In the genomic region with DNA sequence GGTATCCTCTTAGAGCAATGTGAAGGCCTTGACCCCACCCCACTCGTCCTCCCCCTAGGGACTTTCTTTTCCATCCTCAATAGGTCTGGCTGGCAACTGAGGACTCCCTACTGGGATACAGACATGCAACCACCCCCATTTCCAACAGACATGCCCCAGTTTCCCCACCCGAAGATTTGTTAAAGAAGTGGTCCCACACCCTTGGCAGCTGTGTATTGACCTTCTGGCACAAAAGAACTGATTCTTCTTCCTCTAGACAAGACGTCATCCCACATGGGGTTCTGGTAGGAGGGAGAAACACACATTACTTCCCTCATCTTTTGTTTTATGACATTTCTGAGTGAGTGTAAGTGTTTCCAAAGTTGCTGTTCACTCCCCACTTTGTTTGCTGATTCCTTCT, we compare ENCODE assay signal across 17 cellular contexts. TPM values are rescaled to one million over a fixed set of nuclear protein-coding genes. Genes with fewer than 3 reads are reported as not detected.
DNase-seq lines count a peak whose midpoint lies in the region; ATAC-seq and TF ChIP-seq lines count a peak whose summit lies in the region.
"Had no signal": no experiment of that assay in that cellular context is flagged by ENCODE, and none has a peak within 500 bp of the region (broad histone marks: within the 10 kb centered on the region; RNA-seq: fewer than 3 reads in every experiment).

No MANE protein-coding gene starts in this region.

- peak in 3 of 4 donors; percentile 31 to 43 (median 43) for ATAC-seq in heart left ventricle
- no peak for ATAC-seq in HG02870 (IDR thresholded peaks at IDR 0.05; ENCODE audit: unreplicated experiment)
- ATAC-seq in GM18858 (IDR thresholded peaks at IDR 0.05; ENCODE audit: unreplicated experiment) = no peak
- ATAC-seq: GM23338, HepG2 had no signal

- H3K9ac ChIP-seq in fibroblast of lung (ENCODE audit: insufficient read depth, low read length) = no peak overlapping the region
- H3K9ac ChIP-seq: BLaER1 treated with 17β-estradiol and CSF1 and Interleukin-3, amounts not matched to agents 10 nM and 100 nM had no signal

- DNase-seq in heart left ventricle (peak in 1 of 5 donors; percentile 51), right atrium auricular region (ENCODE audit: low spot score) (no peak), fibroblast of lung (ENCODE audit: low read depth in 2 of 2) (no peak), osteoblast (ENCODE audit: insufficient read length, low spot score, missing footprints) (no peak), stomach (no peak)
- DNase-seq: 8988T; ACHN; CD4-positive, CD25-positive, alpha-beta regulatory T cell; DMS53; GF-D8; H9 had no signal

- intact Hi-C loops in heart left ventricle (cut with DNase I) = loop anchor here in 4 of 10 donors (10.0 kb wide), 2 partner anchors 391 to 681 kb away; no protein-coding TSS in a partner anchor
- intact Hi-C loops in stomach (cut with DNase I; ENCODE audit: low total_unique reads) = loop anchor here (10.0 kb wide), 1 partner anchor 391 kb away; no protein-coding TSS in a partner anchor

- H3K9me3 Mint-ChIP-seq in brain = peaks cover 0 to 4% (median 0%) of the 10 kb centered on the region in 5 experiments
- H3K9me3 Mint-ChIP-seq: GM23338, H9 had no signal

- H3K9me3 ChIP-seq in heart left ventricle (no peaks in the 10 kb centered on the region), right atrium auricular region (no peaks in the 10 kb centered on the region), fibroblast of lung (ENCODE audit: control insufficient read depth, insufficient read depth, low read depth, low read length) (no peaks in the 10 kb centered on the region), osteoblast (ENCODE audit: low read depth, low read length) (no peaks in the 10 kb centered on the region), stomach (no peaks in the 10 kb centered on the region)
- H3K9me3 ChIP-seq: BLaER1 treated with 17β-estradiol and CSF1 and Interleukin-3, amounts not matched to agents 10 nM and 100 nM had no signal

- H3K4me3 ChIP-seq in heart left ventricle (no peak overlapping the region), right atrium auricular region (no peak overlapping the region), fibroblast of lung (replicated peaks in 1 of 4; ENCODE audit: control extremely low read depth in 1 of 4, insufficient read depth in 1 of 4, low read depth in 3 of 4, low read length in 4 of 4) (no peak overlapping the region), osteoblast (ENCODE audit: insufficient read depth, low read length) (no peak overlapping the region), stomach (no peak overlapping the region)
- H3K4me3 ChIP-seq: BLaER1 treated with 17β-estradiol and CSF1 and Interleukin-3, amounts not matched to agents 10 nM and 100 nM; GM23338 had no signal

- H4K20me1 ChIP-seq in fibroblast of lung (ENCODE audit: control insufficient read depth, extremely low read depth, insufficient read depth, low read length) (no peaks in the 10 kb centered on the region), osteoblast (ENCODE audit: insufficient read depth, low read length) (no peaks in the 10 kb centered on the region)
- H4K20me1 ChIP-seq: BLaER1 treated with 17β-estradiol and CSF1 and Interleukin-3, amounts not matched to agents 10 nM and 100 nM had no signal

- no peak overlapping the region for H2AFZ ChIP-seq in fibroblast of lung (ENCODE audit: low read length)
- no peak overlapping the region for H2AFZ ChIP-seq in osteoblast (ENCODE audit: low read length)
- H2AFZ ChIP-seq: GM23338 had no signal

- peaks cover 11% of the 10 kb centered on the region for H3K4me1 Mint-ChIP-seq in brain
- H3K4me1 Mint-ChIP-seq: CD4-positive, CD25-positive, alpha-beta regulatory T cell had no signal

- TF ChIP-seq POLR2A in heart left ventricle (IDR thresholded peaks at IDR 0.05) (no peak), stomach (IDR thresholded peaks at IDR 0.05) (no peak)

- H3K79me2 ChIP-seq in fibroblast of lung (ENCODE audit: control insufficient read depth, insufficient read depth, low read length) (peaks cover 39% of the 10 kb centered on the region), osteoblast (ENCODE audit: insufficient read depth, low read length) (peaks cover 63% of the 10 kb centered on the region)

- no peak for TF ChIP-seq EP300 in stomach (IDR thresholded peaks at IDR 0.05)

- H3K4me3 Mint-ChIP-seq in brain = peak overlapping the region in 4 of 5 experiments; percentile 3 to 82 (median 51)
- H3K4me3 Mint-ChIP-seq: CD4-positive, CD25-positive, alpha-beta regulatory T cell; GM23338; H9 had no signal

- H3K4me1 ChIP-seq in heart left ventricle (peaks cover 0 to 10% (median 0%) of the 10 kb centered on the region in 12 donors), right atrium auricular region (peaks cover 0 to 11% of the 10 kb centered on the region in 2 donors), fibroblast of lung (ENCODE audit: control insufficient read depth, extremely low read depth, insufficient read depth, low read length) (peaks cover 39% of the 10 kb centered on the region), osteoblast (ENCODE audit: insufficient read depth, low read length) (peaks cover 67% of the 10 kb centered on the region), stomach (peaks cover 0 to 11% (median 6%) of the 10 kb centered on the region in 4 donors)
- H3K4me1 ChIP-seq: BLaER1 treated with 17β-estradiol and CSF1 and Interleukin-3, amounts not matched to agents 10 nM and 100 nM had no signal

- peaks cover 9% of the 10 kb centered on the region for H3K27me3 Mint-ChIP-seq in brain

- peak overlapping the region in 2 of 5 experiments; percentile 2 to 38 for H3K27ac Mint-ChIP-seq in brain
- H3K27ac Mint-ChIP-seq: CD4-positive, CD25-positive, alpha-beta regulatory T cell; GM23338; H9 had no signal

- TF ChIP-seq CTCF in heart left ventricle (IDR thresholded peaks at IDR 0.05) (no peak), right atrium auricular region (IDR thresholded peaks at IDR 0.05) (no peak), brain (conservative IDR thresholded peaks at IDR 0.05) (no peak), fibroblast of lung (conservative IDR thresholded peaks at IDR 0.05 in 1 of 2, IDR thresholded peaks at IDR 0.05 in 1 of 2; ENCODE audit: low read depth in 1 of 2, low read length in 2 of 2) (no peak), osteoblast (IDR thresholded peaks at IDR 0.05; ENCODE audit: extremely low read depth, low read depth, low read length) (no peak), stomach (IDR thresholded peaks at IDR 0.05) (no peak)

- H3K27ac ChIP-seq in heart left ventricle = no peak overlapping the region
- peak overlapping the region in 1 of 2 donors; percentile 26 for H3K27ac ChIP-seq in right atrium auricular region
- peak overlapping the region; percentile 30 for H3K27ac ChIP-seq in fibroblast of lung (ENCODE audit: insufficient read depth, low read length)
- peak overlapping the region; percentile 100 for H3K27ac ChIP-seq in osteoblast (ENCODE audit: low read depth, low read length)
- no peak overlapping the region for H3K27ac ChIP-seq in stomach
- H3K27ac ChIP-seq: BLaER1 treated with 17β-estradiol and CSF1 and Interleukin-3, amounts not matched to agents 10 nM and 100 nM had no signal

- no peaks in the 10 kb centered on the region for H3K36me3 Mint-ChIP-seq in brain
- H3K36me3 Mint-ChIP-seq: CD4-positive, CD25-positive, alpha-beta regulatory T cell had no signal

- H3K4me2 ChIP-seq in fibroblast of lung (ENCODE audit: extremely low read depth, insufficient read depth, low read length) = no peak overlapping the region
- H3K4me2 ChIP-seq in osteoblast (ENCODE audit: insufficient read depth, low read length) = no peak overlapping the region
- H3K4me2 ChIP-seq: BLaER1 treated with 17β-estradiol and CSF1 and Interleukin-3, amounts not matched to agents 10 nM and 100 nM; GM23338 had no signal

- no peaks in the 10 kb centered on the region for H3K36me3 ChIP-seq in heart left ventricle
- H3K36me3 ChIP-seq in right atrium auricular region = no peaks in the 10 kb centered on the region
- H3K36me3 ChIP-seq in fibroblast of lung (ENCODE audit: control insufficient read depth, insufficient read depth, low read length) = no peaks in the 10 kb centered on the region
- no peaks in the 10 kb centered on the region for H3K36me3 ChIP-seq in osteoblast (ENCODE audit: insufficient read depth, low read length)
- H3K36me3 ChIP-seq in stomach = no peaks in the 10 kb centered on the region
- H3K36me3 ChIP-seq: BLaER1 treated with 17β-estradiol and CSF1 and Interleukin-3, amounts not matched to agents 10 nM and 100 nM had no signal

- H3K27me3 ChIP-seq in heart left ventricle = peaks cover 12 to 64% (median 27%) of the 10 kb centered on the region in 9 donors
- no peaks in the 10 kb centered on the region for H3K27me3 ChIP-seq in right atrium auricular region
- H3K27me3 ChIP-seq in fibroblast of lung (ENCODE audit: control insufficient read depth, insufficient read depth, low read length) = no peaks in the 10 kb centered on the region
- H3K27me3 ChIP-seq in osteoblast (ENCODE audit: insufficient read depth, low read length) = no peaks in the 10 kb centered on the region
- H3K27me3 ChIP-seq in stomach = peaks cover 0 to 57% (median 37%) of the 10 kb centered on the region in 3 donors

- 35 to 65% (median 47%) methylated on average over 3 of the region's 3 CpGs for WGBS in heart left ventricle, 4 donors
- WGBS in stomach, 5 donors = 47 to 62% (median 54%) methylated on average over 3 of the region's 3 CpGs

RNA-seq across cellular contexts. Expression of a gene that starts 4.6 kb away (rescaled TPM):
- total RNA-seq in heart left ventricle (1 to 10 TPM in 1 of 9 donors, under 1 TPM in 8; 0.08 to 1.3 (median 0.29) TPM), right atrium auricular region (under 1 TPM; 0.51 to 0.74 TPM), fibroblast of lung (0.26 and 2.8 TPM in 2 replicates), osteoblast (3.6 and 4.4 TPM in 2 replicates), stomach (1 to 10 TPM in 1 of 5 donors, under 1 TPM in 1, not detected in 3; 0.45 to 1.7 TPM)
- polyA plus RNA-seq in heart left ventricle (under 1 TPM; 0.18 to 0.27 TPM), brain (ENCODE audit: insufficient read depth, low read depth, low replicate concordance) (52.5 TPM), fibroblast of lung (1.8 and 6.1 TPM in 2 replicates), stomach (under 1 TPM in 2 of 3 donors, not detected in 1; 0.10 to 0.31 TPM)
- polyA plus RNA-seq in fibroblast of lung (2012) = 5.2 and 11.3 TPM in 2 replicates
- polyA minus RNA-seq in fibroblast of lung (ENCODE audit: low replicate concordance) = 8.4 and 14.2 TPM in 2 replicates
- total RNA-seq: CD4-positive, CD25-positive, alpha-beta regulatory T cell; HepG2 had no signal
- polyA plus RNA-seq: CD4-positive, CD25-positive, alpha-beta regulatory T cell; HepG2 had no signal

Comparison
In these comparisons a context has a peak if more than half of its experiments do, and no peak if none do; other contexts are left out.
1. ATAC-seq: peak in heart left ventricle (3 of 4); none in HG02870 (single experiment) and GM18858 (single experiment).
2. H3K27ac ChIP-seq: peak in fibroblast of lung (single experiment) and osteoblast (single experiment); none in heart left ventricle (0 of 12) and stomach (0 of 5).